8 cellular contexts compared by ENCODE assay signal in genomic region chr12:132593938-132594358, GRCh38. TPM values are rescaled to one million over a fixed set of nuclear protein-coding genes. Genes with fewer than 3 reads are reported as not detected.
DNase-seq lines count a peak whose midpoint lies in the region; ATAC-seq and TF ChIP-seq lines count a peak whose summit lies in the region.

No MANE protein-coding gene starts in this region.

- intact Hi-C loops in lower lobe of right lung (cut with DNase I) = no loop called here
- intact Hi-C loops in testis (cut with DNase I; ENCODE audit: low total_unique reads) = no loop called here

- H3K79me2 ChIP-seq in MM.1S (ENCODE audit: low read length) = no peaks in the 10 kb centered on the region

- no peaks in the 10 kb centered on the region for H3K9me2 ChIP-seq in MM.1S (replicated peaks; ENCODE audit: insufficient read depth, low read length)

- H3K4me2 ChIP-seq in MM.1S (ENCODE audit: low read depth, low read length) = peak overlapping the region; percentile 37; the same call in 1 of the 2 replicates

- no peaks in the 10 kb centered on the region for H4K20me1 ChIP-seq in MM.1S (ENCODE audit: insufficient read depth, low read length)

- H3K4me3 ChIP-seq in MM.1S (ENCODE audit: low read length) (no peak overlapping the region), lower lobe of right lung (peak overlapping the region; percentile 7), testis (no peak overlapping the region)

- H3K4me1 ChIP-seq in MM.1S (ENCODE audit: low read length) (no peaks in the 10 kb centered on the region), lower lobe of right lung (peaks cover 10% of the 10 kb centered on the region), testis (no peaks in the 10 kb centered on the region)

- H3K36me3 ChIP-seq in MM.1S (replicated peaks; ENCODE audit: insufficient read depth, low read length) = no peaks in the 10 kb centered on the region
- no peaks in the 10 kb centered on the region for H3K36me3 ChIP-seq in lower lobe of right lung
- no peaks in the 10 kb centered on the region for H3K36me3 ChIP-seq in testis (ENCODE audit: low read depth, missing control alignments)

- H3K27ac ChIP-seq in MM.1S (ENCODE audit: low read length) = no peak overlapping the region
- H3K27ac ChIP-seq in lower lobe of right lung = peak overlapping the region; percentile 36
- no peak overlapping the region for H3K27ac ChIP-seq in testis

- DNase-seq in Ammon's horn (ENCODE audit: low spot score) (peak; percentile 98), MM.1S (peak; percentile 65), SHP77 treated with DMSO at 0.1 percent for 48 hours (lab: John Stamatoyannopoulos, UW) (peak; percentile 98), ecto neural progenitor cell (ENCODE audit: low spot score) (peak; percentile 93), lower lobe of right lung (peak; percentile 94), testis (peak; percentile 89)
- DNase-seq in effector CD4-positive, alpha-beta T cell = no peak

- H3K9ac ChIP-seq in MM.1S (ENCODE audit: low read length) = no peak overlapping the region

- WGBS in testis, 2 donors = 17 to 31% methylated on average over 11 of the region's 11 CpGs

- H3K9me3 ChIP-seq in MM.1S (replicated peaks; ENCODE audit: insufficient read depth, low read length) (no peaks in the 10 kb centered on the region), lower lobe of right lung (no peaks in the 10 kb centered on the region), testis (no peaks in the 10 kb centered on the region)

- no peaks in the 10 kb centered on the region for H3F3A ChIP-seq in MM.1S (ENCODE audit: insufficient read depth, low read length)

- no peak for TF ChIP-seq POLR2A in testis (IDR thresholded peaks at IDR 0.05)

- no peak for TF ChIP-seq CTCF in MM.1S (IDR thresholded peaks at IDR 0.05; ENCODE audit: low read length)
- no peak for TF ChIP-seq CTCF in lower lobe of right lung (IDR thresholded peaks at IDR 0.05)
- no peak for TF ChIP-seq CTCF in testis (IDR thresholded peaks at IDR 0.05)

- H3K27me3 ChIP-seq in MM.1S (replicated peaks; ENCODE audit: insufficient read depth, low read length) (peaks cover 10% of the 10 kb centered on the region), lower lobe of right lung (ENCODE audit: low read depth) (no peaks in the 10 kb centered on the region), testis (no peaks in the 10 kb centered on the region)

- no peak overlapping the region for H2AFZ ChIP-seq in MM.1S (ENCODE audit: low read length)

- ATAC-seq in GM19025 (IDR thresholded peaks at IDR 0.05; ENCODE audit: low read depth, unreplicated experiment) (peak; percentile 74), lower lobe of right lung (peak; percentile 95 to 99)

RNA-seq across cellular contexts. Expression of gene LRCOL1, which starts 16.4 kb away (rescaled TPM):
- total RNA-seq in lower lobe of right lung = 2.3 TPM
- total RNA-seq in testis = under 1 TPM in 1 of 2 donors, not detected in 1; 0.81 TPM
- 1.6 TPM for polyA plus RNA-seq in testis (ENCODE audit: insufficient read depth, low read depth, low replicate concordance)

RNA-seq across cellular contexts. Expression of gene P2RX2, which starts 24.6 kb away (rescaled TPM):
- 0.56 TPM for total RNA-seq in lower lobe of right lung
- 1 to 10 TPM; 2.2 to 2.7 TPM for total RNA-seq in testis
- polyA plus RNA-seq in testis (ENCODE audit: insufficient read depth, low read depth, low replicate concordance) = 3.0 TPM
